Comparison of ENCODE assay signal across 8 cellular contexts in the genomic region with DNA sequence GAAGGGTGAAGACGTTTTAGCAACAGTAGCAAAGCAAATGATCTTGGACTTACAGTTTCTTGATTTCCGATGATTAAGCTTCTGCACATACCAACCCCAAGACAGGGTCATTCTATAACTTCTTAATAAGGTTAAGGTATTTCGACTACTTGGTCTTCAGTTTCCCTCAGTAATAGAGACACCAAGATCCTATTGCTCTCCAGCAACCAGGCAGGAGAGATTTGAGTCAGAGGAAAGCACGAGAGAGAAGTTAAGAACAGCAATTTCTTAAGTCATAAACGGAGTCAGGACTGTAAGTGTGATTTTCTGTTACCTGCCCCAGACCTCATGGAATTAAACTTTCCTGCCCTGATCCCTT.
DNase-seq lines count a peak whose midpoint lies in the region; ATAC-seq and TF ChIP-seq lines count a peak whose summit lies in the region.

No MANE protein-coding gene starts in this region.

- intact Hi-C loops in lower lobe of right lung (cut with DNase I) (no loop called here), upper lobe of right lung (cut with DNase I) (no loop called here)

- TF ChIP-seq CTCF in 22Rv1 (IDR thresholded peaks at IDR 0.05): no peak
- TF ChIP-seq CTCF in lower lobe of right lung (IDR thresholded peaks at IDR 0.05): no peak
- TF ChIP-seq CTCF in upper lobe of right lung (IDR thresholded peaks at IDR 0.05): no peak

- H3K27me3 ChIP-seq in lower lobe of right lung (ENCODE audit: low read depth) (no peaks in the 10 kb centered on the region), upper lobe of right lung (no peaks in the 10 kb centered on the region)

- H3K36me3 ChIP-seq in lower lobe of right lung (no peaks in the 10 kb centered on the region), upper lobe of right lung (no peaks in the 10 kb centered on the region)

- ATAC-seq in GM21515 (IDR thresholded peaks at IDR 0.05; ENCODE audit: unreplicated experiment) (peak; percentile 19), SK-N-SH treated with all-trans-retinoic acid at 6 μM for 48 hours (peak; percentile 2; the same call in 2 of the 3 replicates), lower lobe of right lung (no peak), upper lobe of right lung (no peak)

- H3K27ac ChIP-seq in 22Rv1 (peak overlapping the region; percentile 86), lower lobe of right lung (peak overlapping the region; percentile 83), upper lobe of right lung (no peak overlapping the region)

- H3K9me3 ChIP-seq in lower lobe of right lung (no peaks in the 10 kb centered on the region), upper lobe of right lung (no peaks in the 10 kb centered on the region)

- peaks cover 19% of the 10 kb centered on the region for H3K4me1 ChIP-seq in lower lobe of right lung
- peaks cover 17% of the 10 kb centered on the region for H3K4me1 ChIP-seq in upper lobe of right lung

- DNase-seq in lower lobe of right lung (no peak), upper lobe of right lung (no peak), D341Med (ENCODE audit: low spot score) (no peak), GM03348 (ENCODE audit: low spot score) (no peak), NCI-H2081 treated with DMSO at 0.1 percent for 48 hours (lab: John Stamatoyannopoulos, UW) (no peak)

- H3K4me3 ChIP-seq in lower lobe of right lung (peak overlapping the region; percentile 53), upper lobe of right lung (no peak overlapping the region)

TF ChIP-seq in SK-N-SH treated with all-trans-retinoic acid at 6 μM for 48 hours, 23 proteins besides CTCF, POLR2A, EP300 and RAD21:
- TF ChIP-seq TCF4 (CRISPR knock-in tag; IDR thresholded peaks at IDR 0.05; ENCODE audit: borderline replicate concordance) (no peak), PPARA (CRISPR knock-in tag; IDR thresholded peaks at IDR 0.05; ENCODE audit: borderline replicate concordance) (no peak), ZFP3 (CRISPR knock-in tag; IDR thresholded peaks at IDR 0.05) (no peak), BACH2 (CRISPR knock-in tag; IDR thresholded peaks at IDR 0.05; ENCODE audit: borderline replicate concordance) (no peak), TOX (CRISPR knock-in tag; IDR thresholded peaks at IDR 0.05; ENCODE audit: borderline replicate concordance) (no peak), ZNF70 (CRISPR knock-in tag; IDR thresholded peaks at IDR 0.05) (no peak), ZNF8 (CRISPR knock-in tag; IDR thresholded peaks at IDR 0.05) (no peak), CSDC2 (CRISPR knock-in tag; IDR thresholded peaks at IDR 0.05) (no peak), ZFP30 (CRISPR knock-in tag; IDR thresholded peaks at IDR 0.05) (no peak)
- TF ChIP-seq, protein P1, sequence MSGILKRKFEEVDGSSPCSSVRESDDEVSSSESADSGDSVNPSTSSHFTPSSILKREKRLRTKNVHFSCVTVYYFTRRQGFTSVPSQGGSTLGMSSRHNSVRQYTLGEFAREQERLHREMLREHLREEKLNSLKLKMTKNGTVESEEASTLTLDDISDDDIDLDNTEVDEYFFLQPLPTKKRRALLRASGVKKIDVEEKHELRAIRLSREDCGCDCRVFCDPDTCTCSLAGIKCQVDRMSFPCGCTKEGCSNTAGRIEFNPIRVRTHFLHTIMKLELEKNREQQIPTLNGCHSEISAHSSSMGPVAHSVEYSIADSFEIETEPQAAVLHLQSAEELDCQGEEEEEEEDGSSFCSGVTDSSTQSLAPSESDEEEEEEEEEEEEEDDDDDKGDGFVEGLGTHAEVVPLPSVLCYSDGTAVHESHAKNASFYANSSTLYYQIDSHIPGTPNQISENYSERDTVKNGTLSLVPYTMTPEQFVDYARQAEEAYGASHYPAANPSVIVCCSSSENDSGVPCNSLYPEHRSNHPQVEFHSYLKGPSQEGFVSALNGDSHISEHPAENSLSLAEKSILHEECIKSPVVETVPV (CRISPR knock-in tag; IDR thresholded peaks at IDR 0.05): no peak
- TF ChIP-seq, protein P2, sequence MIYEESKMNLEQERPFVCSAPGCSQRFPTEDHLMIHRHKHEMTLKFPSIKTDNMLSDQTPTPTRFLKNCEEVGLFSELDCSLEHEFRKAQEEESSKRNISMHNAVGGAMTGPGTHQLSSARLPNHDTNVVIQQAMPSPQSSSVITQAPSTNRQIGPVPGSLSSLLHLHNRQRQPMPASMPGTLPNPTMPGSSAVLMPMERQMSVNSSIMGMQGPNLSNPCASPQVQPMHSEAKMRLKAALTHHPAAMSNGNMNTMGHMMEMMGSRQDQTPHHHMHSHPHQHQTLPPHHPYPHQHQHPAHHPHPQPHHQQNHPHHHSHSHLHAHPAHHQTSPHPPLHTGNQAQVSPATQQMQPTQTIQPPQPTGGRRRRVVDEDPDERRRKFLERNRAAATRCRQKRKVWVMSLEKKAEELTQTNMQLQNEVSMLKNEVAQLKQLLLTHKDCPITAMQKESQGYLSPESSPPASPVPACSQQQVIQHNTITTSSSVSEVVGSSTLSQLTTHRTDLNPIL (CRISPR knock-in tag; IDR thresholded peaks at IDR 0.05; ENCODE audit: low read depth): no peak
- TF ChIP-seq, protein P3, sequence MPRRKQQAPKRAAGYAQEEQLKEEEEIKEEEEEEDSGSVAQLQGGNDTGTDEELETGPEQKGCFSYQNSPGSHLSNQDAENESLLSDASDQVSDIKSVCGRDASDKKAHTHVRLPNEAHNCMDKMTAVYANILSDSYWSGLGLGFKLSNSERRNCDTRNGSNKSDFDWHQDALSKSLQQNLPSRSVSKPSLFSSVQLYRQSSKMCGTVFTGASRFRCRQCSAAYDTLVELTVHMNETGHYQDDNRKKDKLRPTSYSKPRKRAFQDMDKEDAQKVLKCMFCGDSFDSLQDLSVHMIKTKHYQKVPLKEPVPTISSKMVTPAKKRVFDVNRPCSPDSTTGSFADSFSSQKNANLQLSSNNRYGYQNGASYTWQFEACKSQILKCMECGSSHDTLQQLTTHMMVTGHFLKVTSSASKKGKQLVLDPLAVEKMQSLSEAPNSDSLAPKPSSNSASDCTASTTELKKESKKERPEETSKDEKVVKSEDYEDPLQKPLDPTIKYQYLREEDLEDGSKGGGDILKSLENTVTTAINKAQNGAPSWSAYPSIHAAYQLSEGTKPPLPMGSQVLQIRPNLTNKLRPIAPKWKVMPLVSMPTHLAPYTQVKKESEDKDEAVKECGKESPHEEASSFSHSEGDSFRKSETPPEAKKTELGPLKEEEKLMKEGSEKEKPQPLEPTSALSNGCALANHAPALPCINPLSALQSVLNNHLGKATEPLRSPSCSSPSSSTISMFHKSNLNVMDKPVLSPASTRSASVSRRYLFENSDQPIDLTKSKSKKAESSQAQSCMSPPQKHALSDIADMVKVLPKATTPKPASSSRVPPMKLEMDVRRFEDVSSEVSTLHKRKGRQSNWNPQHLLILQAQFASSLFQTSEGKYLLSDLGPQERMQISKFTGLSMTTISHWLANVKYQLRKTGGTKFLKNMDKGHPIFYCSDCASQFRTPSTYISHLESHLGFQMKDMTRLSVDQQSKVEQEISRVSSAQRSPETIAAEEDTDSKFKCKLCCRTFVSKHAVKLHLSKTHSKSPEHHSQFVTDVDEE (CRISPR knock-in tag; IDR thresholded peaks at IDR 0.05): no peak
TF ChIP-seq in SK-N-SH treated with all-trans-retinoic acid at 6 μM for 48 hours: peak in this region for 0.

Comparison
In these comparisons a context has a peak if more than half of its experiments do, and no peak if none do; other contexts are left out.
1. ATAC-seq: peak in GM21515 (single experiment) and SK-N-SH treated with all-trans-retinoic acid at 6 μM for 48 hours (single experiment); none in lower lobe of right lung (0 of 2) and upper lobe of right lung (single experiment).